19 cellular contexts compared by ENCODE assay signal in the genomic region with DNA sequence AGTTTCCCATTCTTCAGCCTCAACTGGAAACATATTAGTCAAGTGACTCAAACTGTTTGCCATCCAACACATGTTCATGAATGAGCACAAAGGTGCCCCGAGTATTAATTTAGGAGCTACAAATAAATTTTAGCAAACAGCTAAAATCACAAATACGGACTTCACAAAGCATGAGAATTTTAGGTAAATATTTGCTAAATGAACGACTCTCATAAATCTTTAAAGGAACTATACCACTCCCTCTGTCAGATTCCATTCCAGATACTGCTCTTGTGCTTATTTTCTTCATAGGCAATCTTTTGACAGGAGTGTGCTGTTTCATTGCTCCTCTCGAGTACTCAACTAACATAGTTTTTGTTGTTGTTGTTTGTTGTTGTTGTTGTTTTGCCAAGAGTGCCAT.
"Had no signal": no experiment of that assay in that cellular context is flagged by ENCODE, and none has a peak within 500 bp of the region (broad histone marks: within the 10 kb centered on the region; RNA-seq: fewer than 3 reads in every experiment).

No MANE protein-coding gene starts in this region.

- DNase-seq: IMR-90, Karpas-422, KG1, MG63, NCI-H1092, NCI-H1105 treated with DMSO at 0.1 percent for 48 hours, NCI-H1417 treated with DMSO at 0.1 percent for 48 hours, NCI-H146, NCI-H1694 treated with DMSO at 0.1 percent for 48 hours, NCI-H1930, NCI-H2081, NCI-H2107, NCI-H2227 treated with DMSO at 0.1 percent for 48 hours, NCI-H524, NCI-H526 treated with DMSO at 0.1 percent for 48 hours, NCI-H774, SHP77, SK-N-SH had no signal

- H3K4me3 ChIP-seq: MG63 had no signal

- H3K27me3 ChIP-seq: MG63 had no signal

- H3K9ac ChIP-seq: SK-N-SH had no signal

- H3K9me3 ChIP-seq: MG63, SK-N-SH had no signal

- H3K36me3 ChIP-seq: MG63 had no signal

- H3K27ac ChIP-seq: RWPE1 had no signal

- H3K4me2 ChIP-seq: SK-N-SH had no signal
